Comparison of ENCODE assay signal across 8 cellular contexts in the genomic region with DNA sequence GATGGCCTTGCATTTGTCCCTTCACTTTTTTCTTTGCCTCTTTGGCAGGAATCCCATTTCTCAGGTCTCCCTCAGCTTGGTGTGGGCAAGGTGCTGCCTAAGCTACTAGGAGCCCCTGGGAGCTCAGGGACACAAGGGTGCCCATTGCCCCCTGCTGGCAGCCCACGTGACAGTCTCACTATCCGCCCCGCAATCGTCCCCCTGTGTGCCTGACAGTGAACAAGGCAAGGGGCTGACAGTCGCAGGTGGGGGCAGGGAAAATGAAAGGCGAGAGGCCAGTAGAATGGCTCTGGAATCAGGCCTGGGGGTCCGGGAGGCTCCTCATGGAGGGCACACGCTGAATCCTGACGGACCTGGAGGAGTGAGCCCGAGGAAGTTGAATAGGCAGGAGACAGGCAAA. TPM values are rescaled to one million over a fixed set of nuclear protein-coding genes. Genes with fewer than 3 reads are reported as not detected.
DNase-seq lines count a peak whose midpoint lies in the region; ATAC-seq and TF ChIP-seq lines count a peak whose summit lies in the region.

No MANE protein-coding gene starts in this region.

- no peak for ATAC-seq in HG02763 (IDR thresholded peaks at IDR 0.05; ENCODE audit: unreplicated experiment)
- no peak for ATAC-seq in HG02884 (IDR thresholded peaks at IDR 0.05; ENCODE audit: unreplicated experiment)

- dilution Hi-C loops in mammary epithelial cell (cut with HindIII; ENCODE audit: low sequenced_read_pairs) = loop anchor here (10.0 kb wide), 1 partner anchor 125 kb away; no protein-coding TSS in a partner anchor

- no peak overlapping the region for H3K9ac ChIP-seq in OCI-LY3 (ENCODE audit: low read length)
- H3K9ac ChIP-seq in mammary epithelial cell (ENCODE audit: insufficient read depth, low read length) = no peak overlapping the region

- intact Hi-C loops in mammary epithelial cell (cut with micrococcal nuclease) = loop anchor here (1.0 to 5.0 kb wide), 5 partner anchors 71 to 295 kb away; no protein-coding TSS in a partner anchor
- intact Hi-C loops in posterior vena cava (cut with DNase I) = loop anchor here in 1 of 2 donors (2.0 kb wide), 1 partner anchor 267 kb away; no protein-coding TSS in a partner anchor

- BruUV-seq in mammary epithelial cell (replicated peaks; lab: Mats Ljungman, UMichigan) = no TSS peak

- peaks cover 64% of the 10 kb centered on the region for H3K4me1 Mint-ChIP-seq in nephron progenitor cell

- H3K79me2 ChIP-seq in OCI-LY3 (ENCODE audit: low read length) = no peaks in the 10 kb centered on the region
- H3K79me2 ChIP-seq in mammary epithelial cell (ENCODE audit: insufficient read depth, low read length) = no peaks in the 10 kb centered on the region

- H3K36me3 Mint-ChIP-seq in nephron progenitor cell (ENCODE audit: low read depth) = no peaks in the 10 kb centered on the region

- in situ Hi-C loops in mammary epithelial cell (cut with MboI; ENCODE audit: low sequenced_read_pairs in 2 of 2) = no loop called here

- DNase-seq in GM06990 (ENCODE audit: extremely low read depth, insufficient read length) (no peak), mammary epithelial cell (no peak), nephron progenitor cell (peak; percentile 42), posterior vena cava (ENCODE audit: low spot score) (no peak)
- no peak for DNase-seq in activated effector memory CD4-positive, alpha-beta T cell treated with anti-CD3 and anti-CD28 coated beads, Interleukin-2, amount 50 U/mL, for 16 hours

- no peaks in the 10 kb centered on the region for H3K9me3 Mint-ChIP-seq in nephron progenitor cell

- no peaks in the 10 kb centered on the region for H3K36me3 ChIP-seq in GM06990 (ENCODE audit: control insufficient read depth, insufficient read depth, low read length)
- H3K36me3 ChIP-seq in OCI-LY3 (replicated peaks; ENCODE audit: low read depth, low read length) = no peaks in the 10 kb centered on the region
- H3K36me3 ChIP-seq in mammary epithelial cell (ENCODE audit: insufficient read depth, low read length) = no peaks in the 10 kb centered on the region

- TF ChIP-seq CTCF in GM06990 (IDR thresholded peaks at IDR 0.05; ENCODE audit: insufficient read depth, low read length, poor library complexity, severe bottlenecking) (peak; percentile 53), OCI-LY3 (IDR thresholded peaks at IDR 0.05; ENCODE audit: low read depth, low read length) (peak; percentile 40), mammary epithelial cell (conservative IDR thresholded peaks at IDR 0.05 in 1 of 2, IDR thresholded peaks at IDR 0.05 in 1 of 2; ENCODE audit: extremely low read depth in 1 of 2, insufficient read depth in 1 of 2, low read depth in 1 of 2, low read length in 2 of 2) (peak; percentile 11 to 50), nephron progenitor cell (IDR thresholded peaks at IDR 0.05) (no peak)

- H3K9me3 ChIP-seq in OCI-LY3 (ENCODE audit: insufficient read depth, low read length) = no peaks in the 10 kb centered on the region
- no peaks in the 10 kb centered on the region for H3K9me3 ChIP-seq in mammary epithelial cell (replicated peaks; ENCODE audit: insufficient read depth, low read length)

- H3K4me3 ChIP-seq in GM06990 (replicated peaks; ENCODE audit: low read depth, low read length) (no peak overlapping the region), OCI-LY3 (ENCODE audit: low read length) (no peak overlapping the region), mammary epithelial cell (replicated peaks in 1 of 3; ENCODE audit: insufficient read depth in 1 of 3, low read depth in 2 of 3, low read length in 3 of 3) (no peak overlapping the region)

- peak overlapping the region; percentile 24 for H3K27ac Mint-ChIP-seq in nephron progenitor cell

- no peaks in the 10 kb centered on the region for H4K20me1 ChIP-seq in OCI-LY3 (ENCODE audit: insufficient read depth, low read length)
- no peaks in the 10 kb centered on the region for H4K20me1 ChIP-seq in mammary epithelial cell (ENCODE audit: insufficient read depth, low read length)

- H3K4me1 ChIP-seq in OCI-LY3 (ENCODE audit: low read length) (peaks cover 10% of the 10 kb centered on the region), mammary epithelial cell (ENCODE audit: insufficient read depth, low read length) (peaks cover 3% of the 10 kb centered on the region)

- CTCF ChIA-PET in mammary epithelial cell (lab: Charles Lee; ENCODE audit: low non-redundant PET) = interaction anchor here (0.5 to 2.2 kb wide), 5 partner anchors 70 to 295 kb away, joined by 3 to 20 read pairs (median 7); no protein-coding TSS in a partner anchor

- no peak overlapping the region for H3K4me3 Mint-ChIP-seq in nephron progenitor cell

- no peaks in the 10 kb centered on the region for H3K27me3 ChIP-seq in GM06990 (replicated peaks; ENCODE audit: control insufficient read depth, insufficient read depth, low read length)
- no peaks in the 10 kb centered on the region for H3K27me3 ChIP-seq in OCI-LY3 (ENCODE audit: low read depth, low read length)
- H3K27me3 ChIP-seq in mammary epithelial cell (ENCODE audit: insufficient read depth, low read length) = no peaks in the 10 kb centered on the region

- 70% methylated on average over 9 of the region's 10 CpGs for WGBS in mammary epithelial cell (ENCODE audit: low coverage, missing lambda C conversion rate)

- peak overlapping the region; percentile 65; the same call in 1 of the 2 replicates for H3K4me2 ChIP-seq in OCI-LY3 (ENCODE audit: low read length)
- no peak overlapping the region for H3K4me2 ChIP-seq in mammary epithelial cell (ENCODE audit: insufficient read depth, low read depth, low read length)

- no peak overlapping the region for H3K27ac ChIP-seq in OCI-LY3 (ENCODE audit: low read length)
- no peak overlapping the region for H3K27ac ChIP-seq in mammary epithelial cell (ENCODE audit: insufficient read depth, low read depth, low read length)

- H2AFZ ChIP-seq in OCI-LY3 (ENCODE audit: low read depth, low read length) (0 out of 2 replicates have a peak overlapping the region, but pooled peaks have one; percentile 41), mammary epithelial cell (ENCODE audit: low read depth, low read length) (no peak overlapping the region)

- H3K27me3 Mint-ChIP-seq in nephron progenitor cell (ENCODE audit: low read depth, poor library complexity) = peaks cover 2% of the 10 kb centered on the region

RNA-seq across cellular contexts. Expression of a gene that starts 2.0 kb away (rescaled TPM):
- total RNA-seq in mammary epithelial cell (1 to 10 TPM in 1 of 2 donors, under 1 TPM in 1; 0.17 to 1.2 TPM), posterior vena cava (1 to 10 TPM; 8.7 to 9.3 TPM)
- 0.07 TPM for polyA plus RNA-seq in mammary epithelial cell
- 0.10 TPM for polyA minus RNA-seq in mammary epithelial cell

RNA-seq across cellular contexts. Expression of a gene that starts 8.9 kb away (rescaled TPM):
- 10 to 100 TPM; 60.4 to 93.7 TPM for total RNA-seq in mammary epithelial cell
- polyA plus RNA-seq in mammary epithelial cell = 33.2 TPM
- polyA minus RNA-seq in mammary epithelial cell = 145 TPM
- total RNA-seq in posterior vena cava = 10 to 100 TPM; 59.3 to 61.2 TPM

RNA-seq across cellular contexts. Expression of a gene that starts 36.3 kb away (rescaled TPM):
- 10 to 100 TPM; 39.5 to 51.4 TPM for total RNA-seq in mammary epithelial cell
- 39.8 TPM for polyA plus RNA-seq in mammary epithelial cell
- polyA minus RNA-seq in mammary epithelial cell = 37.7 TPM
- 10 to 100 TPM; 46.4 to 49.6 TPM for total RNA-seq in posterior vena cava

RNA-seq across cellular contexts. Expression of a gene that starts 52.8 kb away (rescaled TPM):
- total RNA-seq in mammary epithelial cell (10 to 100 TPM; 29.0 to 77.2 TPM), posterior vena cava (10 to 100 TPM; 21.8 to 35.5 TPM)
- polyA plus RNA-seq in mammary epithelial cell = 26.8 TPM
- polyA minus RNA-seq in mammary epithelial cell = 71.6 TPM

Comparison
In these comparisons a context has a peak if more than half of its experiments do, and no peak if none do; other contexts are left out.
1. RNA of a gene that starts 2.0 kb away (total RNA-seq): 8.7 to 9.3 TPM in posterior vena cava; 0.17 to 1.2 TPM in mammary epithelial cell; every median in the first group is over 4 times any median in the second.